ENCODE assay signal across 17 cellular contexts in genomic region chr12:91620422-91620821, GRCh38.
A peak's percentile ranks its signal among the peaks of the same experiment; 100 is the strongest.
DNase-seq lines count a peak whose midpoint lies in the region; ATAC-seq and TF ChIP-seq lines count a peak whose summit lies in the region.
"Had no signal": no experiment of that assay in that cellular context is flagged by ENCODE, and none has a peak within 500 bp of the region (broad histone marks: within the 10 kb centered on the region; RNA-seq: fewer than 3 reads in every experiment).

No MANE protein-coding gene starts in this region.

- BruUV-seq in A673 (replicated peaks; lab: Mats Ljungman, UMichigan), result no TSS peak

- CTCF ChIA-PET in A673 (lab: Charles Lee), result no interaction called here

- TF ChIP-seq CTCF in A673 (conservative IDR thresholded peaks at IDR 0.05; ENCODE audit: low read depth, low read length) (no peak), OCI-LY3 (IDR thresholded peaks at IDR 0.05; ENCODE audit: low read depth, low read length) (no peak), brain (conservative IDR thresholded peaks at IDR 0.05) (no peak), psoas muscle (IDR thresholded peaks at IDR 0.05) (no peak)

- H3K4me1 ChIP-seq in A673 (ENCODE audit: insufficient read depth, low read length, poor library complexity, severe bottlenecking) (peaks cover 23% of the 10 kb centered on the region), OCI-LY3 (ENCODE audit: low read length) (peaks cover 9% of the 10 kb centered on the region), neuron (ENCODE audit: insufficient read depth, low read length) (peaks cover 8% of the 10 kb centered on the region), psoas muscle (no peaks in the 10 kb centered on the region)

- H3K9me3 ChIP-seq in A673 (ENCODE audit: low read depth, low read length, poor library complexity, severe bottlenecking) (no peaks in the 10 kb centered on the region), OCI-LY3 (ENCODE audit: insufficient read depth, low read length) (no peaks in the 10 kb centered on the region), neuron (ENCODE audit: low read length) (no peaks in the 10 kb centered on the region), psoas muscle (no peaks in the 10 kb centered on the region)
- H3K9me3 ChIP-seq: A549 had no signal

- no peak overlapping the region for H3K4me2 ChIP-seq in OCI-LY3 (ENCODE audit: low read length)
- H3K4me2 ChIP-seq: A549 had no signal

- peaks cover 3% of the 10 kb centered on the region for H3K27me3 Mint-ChIP-seq in brain

- H3K27ac ChIP-seq in A673 (ENCODE audit: low read depth, low read length, poor library complexity, severe bottlenecking) (peak overlapping the region; percentile 60), OCI-LY3 (ENCODE audit: low read length) (no peak overlapping the region), psoas muscle (no peak overlapping the region)
- H3K27ac ChIP-seq: A549 had no signal

- peak overlapping the region in 1 of 5 experiments; percentile 9 for H3K4me3 Mint-ChIP-seq in brain
- H3K4me3 Mint-ChIP-seq: CD4-positive, alpha-beta memory T cell; H9 had no signal

- H3K9ac ChIP-seq in OCI-LY3 (ENCODE audit: low read length), result no peak overlapping the region

- no peak for ATAC-seq in psoas muscle
- no peak for ATAC-seq in esophagus mucosa
- ATAC-seq: A549, HCT116 had no signal

- no peak overlapping the region for H3K4me3 ChIP-seq in A673 (ENCODE audit: low read depth, low read length, poor library complexity, severe bottlenecking)
- H3K4me3 ChIP-seq in OCI-LY3 (ENCODE audit: low read length), result no peak overlapping the region
- H3K4me3 ChIP-seq in neuron (ENCODE audit: low read length), result no peak overlapping the region
- no peak overlapping the region for H3K4me3 ChIP-seq in psoas muscle
- H3K4me3 ChIP-seq: A549 had no signal

- WGBS in psoas muscle, 3 donors, result 75 to 82% (median 79%) methylated on average over 2 of the region's 2 CpGs

- H3K79me2 ChIP-seq in OCI-LY3 (ENCODE audit: low read length), result no peaks in the 10 kb centered on the region

- H3K27me3 ChIP-seq in A673 (replicated peaks; ENCODE audit: insufficient read depth, low read depth, low read length, poor library complexity) (no peaks in the 10 kb centered on the region), OCI-LY3 (ENCODE audit: low read depth, low read length) (no peaks in the 10 kb centered on the region), neuron (ENCODE audit: insufficient read depth, low read length) (no peaks in the 10 kb centered on the region), psoas muscle (ENCODE audit: insufficient read depth in 3 of 3, low read length in 2 of 3) (no peaks in the 10 kb centered on the region)

- H3K9me3 Mint-ChIP-seq in brain, result peaks cover 2 to 11% (median 9%) of the 10 kb centered on the region in 5 experiments
- H3K9me3 Mint-ChIP-seq: H9 had no signal

- no peak for DNase-seq in A673 (ENCODE audit: low spot score)
- DNase-seq in psoas muscle, result no peak
- DNase-seq in RPMI8226, result no peak
- no peak for DNase-seq in SHP77 (lab: John Stamatoyannopoulos, UW)
- DNase-seq: 8988T; Calu3; CD4-positive, alpha-beta memory T cell; COR-L47; DMS79 treated with DMSO at 0.1 percent for 48 hours; GF-D8; H9 had no signal

- H3K27ac Mint-ChIP-seq in brain, result peak overlapping the region in 4 of 5 experiments; percentile 36 to 91 (median 86)
- H3K27ac Mint-ChIP-seq: CD4-positive, alpha-beta memory T cell had no signal

- no peaks in the 10 kb centered on the region for H3K36me3 Mint-ChIP-seq in brain
- H3K36me3 Mint-ChIP-seq: CD4-positive, alpha-beta memory T cell had no signal

- POLR2A ChIA-PET in A673 (lab: Charles Lee; ENCODE audit: low non-redundant PET), result interaction anchor here (0.6 kb wide), 1 partner anchor 221 kb away, joined by 3 read pairs; no protein-coding TSS in a partner anchor

- H3K4me1 Mint-ChIP-seq in brain, result peaks cover 40% of the 10 kb centered on the region

- H3K36me3 ChIP-seq in A673 (ENCODE audit: insufficient read depth, low read length, poor library complexity, severe bottlenecking) (no peaks in the 10 kb centered on the region), OCI-LY3 (replicated peaks; ENCODE audit: low read depth, low read length) (no peaks in the 10 kb centered on the region), neuron (ENCODE audit: insufficient read depth, low read length) (no peaks in the 10 kb centered on the region), psoas muscle (ENCODE audit: insufficient read depth in 1 of 2, low read depth in 1 of 2) (no peaks in the 10 kb centered on the region)

- intact Hi-C loops in A673 (cut with micrococcal nuclease; ENCODE audit: unreplicated experiment), result no loop called here
- intact Hi-C loops in psoas muscle (cut with DNase I), result no loop called here

- no peaks in the 10 kb centered on the region for H4K20me1 ChIP-seq in OCI-LY3 (ENCODE audit: insufficient read depth, low read length)

- H2AFZ ChIP-seq in OCI-LY3 (ENCODE audit: low read depth, low read length) (0 out of 2 replicates have a peak overlapping the region, but pooled peaks have one; percentile 49), neuron (ENCODE audit: low read depth, low read length) (peak overlapping the region; percentile 89)
